In the genomic region with DNA sequence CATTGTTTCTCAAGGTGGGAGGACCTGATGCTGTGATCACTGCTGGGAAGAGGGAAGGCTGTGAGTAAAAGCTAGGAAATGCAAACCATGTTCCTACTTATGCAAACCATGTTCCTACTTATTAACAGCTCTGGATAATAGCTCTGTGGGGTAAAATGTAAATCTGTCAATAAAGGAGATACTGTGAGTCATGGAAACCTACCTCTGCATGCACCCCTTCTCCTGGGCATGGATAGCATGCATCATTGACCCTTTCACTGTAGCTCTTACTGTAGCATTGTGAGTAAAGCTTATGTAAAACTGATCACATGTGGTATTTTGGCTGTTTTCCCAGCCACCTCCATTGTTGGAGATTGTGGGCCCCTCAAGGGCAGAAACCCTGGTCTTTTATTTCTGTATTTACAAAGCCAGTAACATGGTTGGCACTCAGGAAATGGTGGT, we compare ENCODE assay signal across 14 cellular contexts.
DNase-seq lines count a peak whose midpoint lies in the region; ATAC-seq and TF ChIP-seq lines count a peak whose summit lies in the region.
"Had no signal": no experiment of that assay in that cellular context is flagged by ENCODE, and none has a peak within 500 bp of the region (broad histone marks: within the 10 kb centered on the region; RNA-seq: fewer than 3 reads in every experiment).

No MANE protein-coding gene starts in this region.

- H3K36me3 ChIP-seq in PC-3 (ENCODE audit: low read depth, low read length) (no peaks in the 10 kb centered on the region), prostate gland (no peaks in the 10 kb centered on the region), ascending aorta (no peaks in the 10 kb centered on the region)

- CTCF ChIA-PET in PC-3 (lab: Charles Lee) = no interaction called here

- POLR2A ChIA-PET in PC-3 (lab: Charles Lee; ENCODE audit: unreplicated experiment) = no interaction called here

- no peak overlapping the region for H2AFZ ChIP-seq in PC-3 (ENCODE audit: low read length)

- H3K9me2 ChIP-seq in PC-3 (replicated peaks; ENCODE audit: low read length) = no peaks in the 10 kb centered on the region

- H3F3A ChIP-seq in PC-3 (ENCODE audit: low read length, unreplicated experiment) = no peaks in the 10 kb centered on the region

- intact Hi-C loops in PC-3 (cut with micrococcal nuclease) (no loop called here), prostate gland (cut with DNase I) (no loop called here), ascending aorta (cut with DNase I) (no loop called here)

- H3K9me3 ChIP-seq in PC-3 (ENCODE audit: low read length) (no peaks in the 10 kb centered on the region), prostate gland (no peaks in the 10 kb centered on the region), ascending aorta (no peaks in the 10 kb centered on the region)

- peak overlapping the region; percentile 31; the same call in 1 of the 2 replicates for H3K4me2 ChIP-seq in PC-3 (ENCODE audit: low read length)

- TF ChIP-seq POLR2A in prostate gland (IDR thresholded peaks at IDR 0.05) = no peak

- H3K4me3 ChIP-seq in PC-3 (ENCODE audit: low read length) (no peak overlapping the region), prostate gland (no peak overlapping the region), ascending aorta (no peak overlapping the region)

- peak overlapping the region; percentile 81 for H3K27ac ChIP-seq in PC-3 (ENCODE audit: low read length)
- no peak overlapping the region for H3K27ac ChIP-seq in prostate gland
- H3K27ac ChIP-seq in ascending aorta = no peak overlapping the region

- H4K20me1 ChIP-seq in PC-3 (ENCODE audit: low read length) = no peaks in the 10 kb centered on the region

- no peaks in the 10 kb centered on the region for H3K79me2 ChIP-seq in PC-3 (ENCODE audit: low read length)

- BruUV-seq in PC-3 (replicated peaks; lab: Mats Ljungman, UMichigan) = no TSS peak

- H3K4me1 ChIP-seq in PC-3 (ENCODE audit: insufficient read depth, low read length) (peaks cover 21% of the 10 kb centered on the region), prostate gland (replicated peaks) (no peaks in the 10 kb centered on the region), ascending aorta (no peaks in the 10 kb centered on the region)

- ATAC-seq in PC-3 (no peak), GM19452 (IDR thresholded peaks at IDR 0.05; ENCODE audit: unreplicated experiment) (no peak)
- ATAC-seq: left cardiac atrium; stimulated activated memory B cell treated with anti-CD40 and anti-IgM and Interleukin-4, amounts not matched to agents 10 μg/mL and 1 μg/mL and 100 μg/mL, for 72 hours had no signal

- no peak overlapping the region; the same call in 1 of the 2 replicates for H3K9ac ChIP-seq in PC-3 (ENCODE audit: low read length)

- H3K27me3 ChIP-seq in PC-3 (ENCODE audit: low read length) = no peaks in the 10 kb centered on the region
- H3K27me3 ChIP-seq in prostate gland (replicated peaks; ENCODE audit: insufficient read depth) = no peaks in the 10 kb centered on the region
- H3K27me3 ChIP-seq in ascending aorta = no peaks in the 10 kb centered on the region

- TF ChIP-seq CTCF in PC-3 (conservative IDR thresholded peaks at IDR 0.05; ENCODE audit: low read depth, low read length) (no peak), prostate gland (IDR thresholded peaks at IDR 0.05) (no peak), ascending aorta (IDR thresholded peaks at IDR 0.05) (no peak)

- DNase-seq in DMS53 treated with DMSO at 0.1 percent for 48 hours (lab: John Stamatoyannopoulos, UW; ENCODE audit: unreplicated experiment) = peak; percentile 78
- DNase-seq in NCI-H146 (lab: John Stamatoyannopoulos, UW) = peak; percentile 87
- peak; percentile 83 for DNase-seq in PC-3
- DNase-seq in iPS-NIHi11 (ENCODE audit: low spot score) = peak; percentile 31
- no peak for DNase-seq in stimulated activated CD4-positive, alpha-beta T cell treated with anti-CD3 and anti-CD28 coated beads, Interleukin-15, amount 100 ng/mL, for 24 hours
- no peak for DNase-seq in prostate gland (ENCODE audit: low spot score)
- DNase-seq in ascending aorta (ENCODE audit: low spot score in 2 of 2) = no peak
- DNase-seq: activated CD4-positive, alpha-beta T cell treated with anti-CD3 and anti-CD28 coated beads, Interleukin-2, amount 50 U/mL, for 48 hours; anterior cingulate cortex; H7; left cardiac atrium; stimulated activated CD4-positive, alpha-beta T cell treated with anti-CD3 and anti-CD28 coated beads, Interleukin-2, amount 100 ng/mL, for 48 hours had no signal

Comparison
In these comparisons a context has a peak if more than half of its experiments do, and no peak if none do; other contexts are left out.
1. DNase-seq: peak in DMS53 treated with DMSO at 0.1 percent for 48 hours (single experiment), NCI-H146 (single experiment), PC-3 (single experiment) and iPS-NIHi11 (single experiment); none in stimulated activated CD4-positive, alpha-beta T cell treated with anti-CD3 and anti-CD28 coated beads, Interleukin-15, amount 100 ng/mL, for 24 hours (single experiment), prostate gland (single experiment) and ascending aorta (0 of 2).